8 cellular contexts compared by ENCODE assay signal in genomic region chr12:75979181-75979580, GRCh38. TPM values are rescaled to one million over a fixed set of nuclear protein-coding genes. Genes with fewer than 3 reads are reported as not detected.
DNase-seq lines count a peak whose midpoint lies in the region; ATAC-seq and TF ChIP-seq lines count a peak whose summit lies in the region.

No MANE protein-coding gene starts in this region.

- POLR2A ChIA-PET in AG04450 (lab: Yijun Ruan, JAX) (interaction anchor here (3.2 kb wide), 1 partner anchor 52 kb away, joined by 17 read pairs; the partner anchor contains the start of gene PHLDA1), activated B cell treated with CpG ODN at 0.5 μM for 24 hours (lab: Charles Lee) (interaction anchor here (0.7 to 4.0 kb wide), 3 partner anchors 52 to 588 kb away, joined by 3 to 30 read pairs (median 9); partner anchors contain the start of genes GLIPR1L2, KRR1 and PHLDA1)

- no peaks in the 10 kb centered on the region for H3K4me1 ChIP-seq in urinary bladder (ENCODE audit: insufficient read depth)

- WGBS in urinary bladder: 82% methylated on average over 2 of the region's 2 CpGs

- H3K27ac ChIP-seq in AG04450 (ENCODE audit: low read depth, low read length) (peak overlapping the region; percentile 93), urinary bladder (ENCODE audit: low read depth) (peak overlapping the region; percentile 40)

- no peaks in the 10 kb centered on the region for H3K36me3 ChIP-seq in urinary bladder (ENCODE audit: insufficient read depth)

- CTCF ChIA-PET in AG04450 (lab: Charles Lee): interaction anchor here (1.2 kb wide), 1 partner anchor 24 kb away, joined by 3 read pairs; no protein-coding TSS in a partner anchor
- CTCF ChIA-PET in activated B cell treated with CpG ODN at 0.5 μM for 24 hours (lab: Charles Lee): interaction anchor here (1.1 to 1.7 kb wide), 2 partner anchors 10 to 52 kb away, joined by 3 to 9 read pairs; partner anchors contain the start of gene PHLDA1

- H3K4me1 Mint-ChIP-seq in activated B cell treated with CpG ODN at 0.5 μM for 24 hours: peaks cover 35% of the 10 kb centered on the region

- no peaks in the 10 kb centered on the region for H3K27me3 ChIP-seq in AG04450 (ENCODE audit: control insufficient read depth, insufficient read depth, low read length)

- H3K9me3 ChIP-seq in AG04450 (ENCODE audit: control insufficient read depth, insufficient read depth, low read length): no peaks in the 10 kb centered on the region

- H3K27me3 Mint-ChIP-seq in activated B cell treated with CpG ODN at 0.5 μM for 24 hours: no peaks in the 10 kb centered on the region

- no peak for DNase-seq in AG04450 (ENCODE audit: low read depth, low spot score)
- no peak for DNase-seq in activated B cell treated with CpG ODN at 0.5 μM for 24 hours
- DNase-seq in foreskin melanocyte: peak; percentile 56
- DNase-seq in DMS79 treated with DMSO at 0.1 percent for 48 hours (lab: John Stamatoyannopoulos, UW): no peak
- DNase-seq in amygdala (lab: John Stamatoyannopoulos, UW): no peak
- no peak for DNase-seq in erythroblast (lab: John Stamatoyannopoulos, UW)

- H3K4me3 Mint-ChIP-seq in activated B cell treated with CpG ODN at 0.5 μM for 24 hours: no peak overlapping the region

- peak overlapping the region; percentile 59 for H3K27ac Mint-ChIP-seq in activated B cell treated with CpG ODN at 0.5 μM for 24 hours

- no peak overlapping the region for H3K4me3 ChIP-seq in AG04450 (ENCODE audit: low read depth, low read length)
- H3K4me3 ChIP-seq in urinary bladder (ENCODE audit: low read depth, low read length): no peak overlapping the region

- ATAC-seq in GM21723 (IDR thresholded peaks at IDR 0.05; ENCODE audit: unreplicated experiment) (peak; percentile 43), activated B cell treated with CpG ODN at 0.5 μM for 24 hours (ENCODE audit: low read depth) (peak; percentile 11)

- no peaks in the 10 kb centered on the region for H3K9me3 Mint-ChIP-seq in activated B cell treated with CpG ODN at 0.5 μM for 24 hours

- intact Hi-C loops in activated B cell treated with CpG ODN at 0.5 μM for 24 hours (cut with micrococcal nuclease): loop anchor here (2.0 to 5.0 kb wide), 3 partner anchors 42 to 337 kb away; no protein-coding TSS in a partner anchor

- no peak for TF ChIP-seq POLR2A in erythroblast (IDR thresholded peaks at IDR 0.05; ENCODE audit: low read length)

- TF ChIP-seq CTCF in AG04450 (IDR thresholded peaks at IDR 0.05; ENCODE audit: low read depth, low read length) (no peak), activated B cell treated with CpG ODN at 0.5 μM for 24 hours (IDR thresholded peaks at IDR 0.05) (no peak)

- no peaks in the 10 kb centered on the region for H3K36me3 Mint-ChIP-seq in activated B cell treated with CpG ODN at 0.5 μM for 24 hours (ENCODE audit: low read depth)

RNA-seq across cellular contexts. Expression of gene PHLDA1, which starts 52.4 kb away (rescaled TPM):
- polyA plus RNA-seq in AG04450 (2011; rRNA removed) (89.0 and 99.5 TPM in 2 replicates), urinary bladder (9.8 TPM)
- polyA minus RNA-seq in AG04450 (2011; rRNA and poly(A)+ RNA removed): 106 and 118 TPM in 2 replicates
- total RNA-seq in activated B cell treated with CpG ODN at 0.5 μM for 24 hours (0.83 and 1.1 TPM in 2 replicates), urinary bladder (26.4 TPM)

Comparison
In these comparisons a context has a peak if more than half of its experiments do, and no peak if none do; other contexts are left out.
1. RNA of gene PHLDA1, which starts 52.4 kb away (total RNA-seq): 26.4 TPM in urinary bladder (single experiment); 0.83 to 1.1 TPM in activated B cell treated with CpG ODN at 0.5 μM for 24 hours; every median in the first group is over 10 times any median in the second.